In genomic region chr2:238376884-238377391, GRCh38 we compare ENCODE assay signal across 13 cellular contexts. TPM values are rescaled to one million over a fixed set of nuclear protein-coding genes. Genes with fewer than 3 reads are reported as not detected.
DNase-seq lines count a peak whose midpoint lies in the region; ATAC-seq and TF ChIP-seq lines count a peak whose summit lies in the region.
"Had no signal": no experiment of that assay in that cellular context is flagged by ENCODE, and none has a peak within 500 bp of the region (broad histone marks: within the 10 kb centered on the region; RNA-seq: fewer than 3 reads in every experiment).

No MANE protein-coding gene starts in this region.

- peak; percentile 16 to 17 for DNase-seq in activated CD4-positive, alpha-beta T cell treated with anti-CD3 and anti-CD28 coated beads, Interleukin-2, amount 50 U/mL, for 48 hours
- DNase-seq in activated CD4-positive, alpha-beta T cell treated with anti-CD3 and anti-CD28 coated beads, Interleukin-2, amount 50 U/mL, for 1 hour, result no peak
- DNase-seq in SIG-M5 treated with dmso at 0.1 percent for 504 hours (lab: John Stamatoyannopoulos, UW; ENCODE audit: unreplicated experiment) (peak; percentile 94), epithelial cell of esophagus (ENCODE audit: low read depth) (peak; percentile 62), NCI-H2227 treated with DMSO at 0.1 percent for 48 hours (lab: John Stamatoyannopoulos, UW) (no peak), cerebellum (ENCODE audit: low spot score) (no peak)
- DNase-seq in stimulated activated naive B cell treated with anti-CD40 and anti-IgM and Interleukin-4, amounts not matched to agents 10 μg/mL and 1 μg/mL and 100 μg/mL, for 72 hours, result no peak
- DNase-seq: NCI-H2171 had no signal

- TF ChIP-seq CTCF in epithelial cell of esophagus (IDR thresholded peaks at IDR 0.05; ENCODE audit: insufficient read depth, low read depth, low read length, missing control alignments), result no peak

- peaks cover 26 to 42% of the 10 kb centered on the region in 2 donors for H3K36me3 Mint-ChIP-seq in stimulated activated naive B cell treated with anti-CD40 and anti-IgM and Interleukin-4, amounts not matched to agents 10 μg/mL and 1 μg/mL and 100 μg/mL, for 72 hours

- H3K9me3 Mint-ChIP-seq in stimulated activated naive B cell treated with anti-CD40 and anti-IgM and Interleukin-4, amounts not matched to agents 10 μg/mL and 1 μg/mL and 100 μg/mL, for 72 hours, result peaks cover 0 to 5% of the 10 kb centered on the region in 2 donors

- peaks cover 4 to 16% of the 10 kb centered on the region in 2 donors for H3K4me1 Mint-ChIP-seq in stimulated activated naive B cell treated with anti-CD40 and anti-IgM and Interleukin-4, amounts not matched to agents 10 μg/mL and 1 μg/mL and 100 μg/mL, for 72 hours

- no peak overlapping the region for H3K27ac Mint-ChIP-seq in stimulated activated naive B cell treated with anti-CD40 and anti-IgM and Interleukin-4, amounts not matched to agents 10 μg/mL and 1 μg/mL and 100 μg/mL, for 72 hours

- H3K4me3 Mint-ChIP-seq in stimulated activated naive B cell treated with anti-CD40 and anti-IgM and Interleukin-4, amounts not matched to agents 10 μg/mL and 1 μg/mL and 100 μg/mL, for 72 hours, result no peak overlapping the region

- peak; percentile 54 to 83 for ATAC-seq in stimulated activated naive B cell treated with anti-CD40 and anti-IgM and Interleukin-4, amounts not matched to agents 10 μg/mL and 1 μg/mL and 100 μg/mL, for 72 hours (replicated peaks)
- ATAC-seq in GM21825 (IDR thresholded peaks at IDR 0.05; ENCODE audit: unreplicated experiment), result no peak
- ATAC-seq: gastroesophageal sphincter had no signal

- H3K27me3 Mint-ChIP-seq in stimulated activated naive B cell treated with anti-CD40 and anti-IgM and Interleukin-4, amounts not matched to agents 10 μg/mL and 1 μg/mL and 100 μg/mL, for 72 hours, result no peaks in the 10 kb centered on the region

- no peak overlapping the region for H3K4me3 ChIP-seq in epithelial cell of esophagus (ENCODE audit: low read length)
- H3K4me3 ChIP-seq: cardiac muscle cell, gastroesophageal sphincter, SK-N-MC, skin epidermis had no signal

RNA-seq across cellular contexts. Expression of gene ASB1, which starts 49.8 kb away (rescaled TPM):
- 15.9 TPM for total RNA-seq in cerebellum

RNA-seq across cellular contexts. Expression of gene TRAF3IP1, which starts 56.6 kb away (rescaled TPM):
- total RNA-seq in cerebellum, result 12.2 TPM

Comparison
In these comparisons a context has a peak if more than half of its experiments do, and no peak if none do; other contexts are left out.
1. DNase-seq: peak in activated CD4-positive, alpha-beta T cell treated with anti-CD3 and anti-CD28 coated beads, Interleukin-2, amount 50 U/mL, for 48 hours (2 of 2), SIG-M5 treated with dmso at 0.1 percent for 504 hours (single experiment) and epithelial cell of esophagus (single experiment); none in activated CD4-positive, alpha-beta T cell treated with anti-CD3 and anti-CD28 coated beads, Interleukin-2, amount 50 U/mL, for 1 hour (single experiment), stimulated activated naive B cell treated with anti-CD40 and anti-IgM and Interleukin-4, amounts not matched to agents 10 μg/mL and 1 μg/mL and 100 μg/mL, for 72 hours (single experiment), NCI-H2227 treated with DMSO at 0.1 percent for 48 hours (single experiment) and cerebellum (single experiment).